ENCODE assay signal across 8 cellular contexts in the genomic region with DNA sequence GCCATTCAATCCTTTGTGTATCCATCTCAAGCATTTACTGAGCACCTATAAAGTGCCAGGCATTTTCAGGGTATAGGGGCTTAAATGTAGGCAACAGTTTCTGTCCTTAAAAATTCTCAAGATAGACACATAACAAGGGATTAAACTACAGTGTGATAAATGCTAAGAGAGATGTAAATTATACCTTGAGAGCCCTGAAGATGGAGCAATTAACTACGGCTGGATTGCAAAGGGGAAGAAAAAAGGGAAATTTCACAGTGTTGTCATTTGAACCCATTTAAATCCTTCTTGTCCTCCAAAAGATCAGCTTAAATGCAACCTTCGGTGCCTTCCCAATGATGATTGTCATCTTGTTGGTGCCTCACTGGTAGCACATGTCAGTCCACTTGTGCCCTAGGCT. TPM values are rescaled to one million over a fixed set of nuclear protein-coding genes. Genes with fewer than 3 reads are reported as not detected.
A peak's percentile ranks its signal among the peaks of the same experiment; 100 is the strongest.
DNase-seq lines count a peak whose midpoint lies in the region; ATAC-seq and TF ChIP-seq lines count a peak whose summit lies in the region.

No MANE protein-coding gene starts in this region.

- no peaks in the 10 kb centered on the region for H3K36me3 ChIP-seq in GM06990 (ENCODE audit: control insufficient read depth, insufficient read depth, low read length)
- no peaks in the 10 kb centered on the region for H3K36me3 ChIP-seq in colonic mucosa

- intact Hi-C loops in colonic mucosa (cut with DNase I): no loop called here

- TF ChIP-seq POLR2A in NB4 (IDR thresholded peaks at IDR 0.05; ENCODE audit: extremely low read depth, insufficient read length): no peak

- H3K27ac ChIP-seq in colonic mucosa: no peak overlapping the region

- DNase-seq in GM06990 (ENCODE audit: extremely low read depth, insufficient read length) (no peak), NB4 (ENCODE audit: low read depth) (peak; percentile 65), colonic mucosa (no peak), retinal pigment epithelial cell (ENCODE audit: low read depth) (no peak), NCI-H2171 (lab: John Stamatoyannopoulos, UW) (no peak)

- no peaks in the 10 kb centered on the region for H3K4me1 ChIP-seq in colonic mucosa

- TF ChIP-seq CTCF in GM06990 (IDR thresholded peaks at IDR 0.05; ENCODE audit: insufficient read depth, low read length, poor library complexity, severe bottlenecking) (peak; percentile 9), NB4 (IDR thresholded peaks at IDR 0.05; ENCODE audit: low read depth, low read length) (peak; percentile 28), colonic mucosa (IDR thresholded peaks at IDR 0.05) (no peak), retinal pigment epithelial cell (conservative IDR thresholded peaks at IDR 0.05; ENCODE audit: low read depth, low read length) (peak; percentile 23)

- H3K4me3 ChIP-seq in GM06990 (replicated peaks; ENCODE audit: low read depth, low read length) (peak overlapping the region; percentile 42), NB4 (ENCODE audit: low read depth, low read length) (peak overlapping the region; percentile 66), colonic mucosa (peak overlapping the region; percentile 19), retinal pigment epithelial cell (ENCODE audit: low read length) (no peak overlapping the region)

- no peak for ATAC-seq in activated CD4-positive, CD25-positive, alpha-beta regulatory T cell treated with anti-CD3 and anti-CD28 coated beads, Interleukin-2, amount 50 U/mL, for 24 hours
- no peak for ATAC-seq in HG02852 (IDR thresholded peaks at IDR 0.05; ENCODE audit: unreplicated experiment)
- no peak for ATAC-seq in GM18873 (IDR thresholded peaks at IDR 0.05; ENCODE audit: low FRiP score, unreplicated experiment)

- no peaks in the 10 kb centered on the region for H3K9me3 ChIP-seq in colonic mucosa

- no peaks in the 10 kb centered on the region for H3K27me3 ChIP-seq in GM06990 (replicated peaks; ENCODE audit: control insufficient read depth, insufficient read depth, low read length)
- H3K27me3 ChIP-seq in colonic mucosa: no peaks in the 10 kb centered on the region

- no peak overlapping the region for H3K9ac ChIP-seq in colonic mucosa (ENCODE audit: low read depth in 2 of 2, low read length in 2 of 2)

RNA-seq across cellular contexts. Expression of a gene that starts 11.5 kb away (rescaled TPM):
- not detected for total RNA-seq in colonic mucosa

RNA-seq across cellular contexts. Expression of a gene that starts 16.3 kb away (rescaled TPM):
- total RNA-seq in colonic mucosa: not detected
